ENCODE assay signal across 9 cellular contexts in the genomic region with DNA sequence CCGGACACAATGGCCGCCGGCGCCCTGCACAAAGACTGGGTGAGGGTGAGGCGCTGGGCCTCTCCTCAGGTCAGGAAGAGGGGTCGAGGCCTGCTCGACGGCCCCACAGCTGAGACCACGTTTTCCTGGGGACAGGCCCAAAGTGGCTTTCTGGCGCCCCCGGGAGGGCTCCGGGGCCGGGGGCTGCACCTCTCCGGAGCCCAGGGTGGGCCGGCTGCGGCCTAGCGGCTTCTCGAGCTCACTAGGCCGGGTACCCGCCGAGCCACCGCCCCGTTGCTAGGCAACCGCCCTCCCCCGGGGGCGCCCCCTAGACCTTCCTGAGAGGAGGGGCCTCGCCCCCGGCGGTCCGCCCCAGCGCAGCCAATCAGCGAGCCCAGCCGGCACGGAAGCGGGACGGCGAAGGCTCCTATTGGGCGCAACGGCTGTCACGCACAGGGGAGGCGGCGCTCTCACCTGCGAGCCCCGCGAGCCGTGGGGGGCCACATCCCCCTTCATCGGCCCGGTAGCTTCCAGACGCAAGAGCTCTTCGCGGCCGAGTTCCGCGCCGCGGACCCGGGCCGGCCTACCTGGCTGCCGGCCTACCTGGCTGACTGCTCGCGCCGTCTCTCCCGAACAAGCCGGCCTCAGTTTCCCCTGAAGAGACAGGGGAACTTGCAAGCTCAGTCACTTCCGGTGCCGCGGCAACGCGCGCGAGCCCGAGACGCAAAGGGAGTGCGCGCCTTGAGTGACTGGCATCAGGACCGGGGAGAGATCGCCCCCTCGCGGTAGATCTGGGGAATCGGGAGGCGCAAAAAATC. TPM values are rescaled to one million over a fixed set of nuclear protein-coding genes. Genes with fewer than 3 reads are reported as not detected.
DNase-seq lines count a peak whose midpoint lies in the region; ATAC-seq, FAIRE-seq and TF ChIP-seq lines count a peak whose summit lies in the region.
"Had no signal": no experiment of that assay in that cellular context is flagged by ENCODE, and none has a peak within 500 bp of the region (broad histone marks: within the 10 kb centered on the region; RNA-seq: fewer than 3 reads in every experiment).

No MANE protein-coding gene starts in this region.

- H3K4me1 ChIP-seq in kidney (ENCODE audit: control insufficient read depth in 1 of 2, insufficient read depth in 1 of 2, low read depth in 1 of 2, low read length in 2 of 2): peaks cover 13 to 19% of the 10 kb centered on the region in 2 donors

- peak overlapping the region; percentile 98 to 99 for H3K27ac ChIP-seq in kidney (ENCODE audit: low read depth in 2 of 2, low read length in 2 of 2)

- peak overlapping the region; percentile 87 to 97 for H3K9ac ChIP-seq in kidney (ENCODE audit: low read length in 2 of 2)

- ATAC-seq in GM19023 (IDR thresholded peaks at IDR 0.05; ENCODE audit: unreplicated experiment) (peak; percentile 89), HG03196 (IDR thresholded peaks at IDR 0.05; ENCODE audit: unreplicated experiment) (peak; percentile 83)

- peak; percentile 97 for TF ChIP-seq CTCF in kidney (IDR thresholded peaks at IDR 0.05; ENCODE audit: borderline replicate concordance, extremely low read depth, insufficient read depth)

- intact Hi-C loops in kidney (cut with DNase I): loop anchor here (5.0 kb wide), 2 partner anchors 41 to 56 kb away; no protein-coding TSS in a partner anchor

- H3K4me3 ChIP-seq in kidney (ENCODE audit: low read length in 2 of 2): peak overlapping the region; percentile 76 to 85

- H3K36me3 ChIP-seq in kidney (ENCODE audit: control insufficient read depth in 1 of 2, insufficient read depth in 2 of 2, low read length in 2 of 2): peaks cover 0 to 7% of the 10 kb centered on the region in 2 donors

- FAIRE-seq in kidney (lab: Jason Lieb, UNC): no peak
- FAIRE-seq: endometrium had no signal

- no peaks in the 10 kb centered on the region for H3K9me3 ChIP-seq in kidney (ENCODE audit: control insufficient read depth in 1 of 2, low read length in 2 of 2)

- peak; percentile 85 to 90 for DNase-seq in AML-193 (lab: John Stamatoyannopoulos, UW)
- DNase-seq in NCI-H2227 treated with DMSO at 0.1 percent for 48 hours (lab: John Stamatoyannopoulos, UW): peak; percentile 96
- DNase-seq in activated CD4-positive, CD25-positive, alpha-beta regulatory T cell (lab: John Stamatoyannopoulos, UW): peak; percentile 93 to 96 (median 95)
- peak; percentile 97 for DNase-seq in central memory CD4-positive, alpha-beta T cell
- peak; percentile 100 for DNase-seq in kidney
- peak; percentile 96 to 97 for DNase-seq in stimulated activated CD4-positive, alpha-beta T cell treated with anti-CD3 and anti-CD28 coated beads, Interleukin-15, amount 100 ng/mL, for 1 hour (ENCODE audit: low read depth in 1 of 2, low spot score in 1 of 2)

RNA-seq across cellular contexts. Expression of a gene that starts 0.8 kb away (rescaled TPM):
- total RNA-seq in kidney: 139 TPM
- polyA plus RNA-seq in kidney (ENCODE audit: insufficient read depth, low read depth, low replicate concordance): 132 TPM

RNA-seq across cellular contexts. Expression of a gene that starts 15.6 kb away (rescaled TPM):
- 1.4 TPM for total RNA-seq in kidney
- 0.47 TPM for polyA plus RNA-seq in kidney (ENCODE audit: insufficient read depth, low read depth, low replicate concordance)

Comparison
In these comparisons a context has a peak if more than half of its experiments do, and no peak if none do; other contexts are left out.
1. Peak in every context shown above with its lines: DNase-seq, ATAC-seq, H3K4me3 ChIP-seq and H3K27ac ChIP-seq.